Comparison of ENCODE assay signal across 20 cellular contexts in the genomic region with DNA sequence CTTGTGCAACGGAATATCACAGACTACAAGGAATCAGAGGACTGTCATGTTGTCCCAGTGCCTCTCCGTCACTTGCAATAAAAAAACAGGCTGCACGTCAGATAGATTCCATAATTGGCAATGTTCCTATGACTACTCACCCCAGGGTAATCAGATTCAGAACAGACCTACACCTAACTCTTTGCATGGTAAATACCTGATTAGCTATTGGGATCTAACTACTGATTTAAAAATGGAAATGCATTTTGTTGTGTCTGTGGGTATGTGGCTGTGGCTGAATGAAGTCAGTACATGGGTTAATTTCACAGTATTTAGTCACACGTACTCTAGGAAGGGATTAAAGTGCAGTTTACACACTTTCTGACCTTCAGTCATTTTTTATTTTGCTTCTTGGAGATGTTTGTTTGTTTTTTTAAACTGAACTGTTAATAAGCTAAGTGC.
"Had no signal": no experiment of that assay in that cellular context is flagged by ENCODE, and none has a peak within 500 bp of the region (broad histone marks: within the 10 kb centered on the region; RNA-seq: fewer than 3 reads in every experiment).

No MANE protein-coding gene starts in this region.

- H3K9me3 ChIP-seq: heart left ventricle, left lung, lower lobe of right lung, prostate gland, spleen, tibial artery, upper lobe of left lung, uterus had no signal

- H3K9me3 Mint-ChIP-seq: memory B cell; nephron; stimulated activated memory B cell treated with anti-CD40 and anti-IgM and Interleukin-4, amounts not matched to agents 10 μg/mL and 1 μg/mL and 100 μg/mL, for 72 hours; stimulated activated naive CD8-positive, alpha-beta T cell treated with anti-CD3 and anti-CD28 coated beads, Interleukin-15, Interleukin-2, amounts not matched to agents 100 ng/mL and 50 ng/mL, for 24 hours had no signal

- H2AFZ ChIP-seq: parathyroid adenoma had no signal

- H3K4me3 ChIP-seq: heart left ventricle, left lung, lower lobe of right lung, prostate gland, spleen, tibial artery, upper lobe of left lung, uterus had no signal

- H3K4me1 Mint-ChIP-seq: memory B cell; stimulated activated memory B cell treated with anti-CD40 and anti-IgM and Interleukin-4, amounts not matched to agents 10 μg/mL and 1 μg/mL and 100 μg/mL, for 72 hours had no signal

- H3K4me3 Mint-ChIP-seq: memory B cell; nephron; stimulated activated memory B cell treated with anti-CD40 and anti-IgM and Interleukin-4, amounts not matched to agents 10 μg/mL and 1 μg/mL and 100 μg/mL, for 72 hours; stimulated activated naive CD8-positive, alpha-beta T cell treated with anti-CD3 and anti-CD28 coated beads, Interleukin-15, Interleukin-2, amounts not matched to agents 100 ng/mL and 50 ng/mL, for 24 hours had no signal

- H3K9ac ChIP-seq: parathyroid adenoma had no signal

- H3K27ac Mint-ChIP-seq: memory B cell; nephron; stimulated activated memory B cell treated with anti-CD40 and anti-IgM and Interleukin-4, amounts not matched to agents 10 μg/mL and 1 μg/mL and 100 μg/mL, for 72 hours; stimulated activated naive CD8-positive, alpha-beta T cell treated with anti-CD3 and anti-CD28 coated beads, Interleukin-15, Interleukin-2, amounts not matched to agents 100 ng/mL and 50 ng/mL, for 24 hours had no signal

- H3K27me3 Mint-ChIP-seq: stimulated activated memory B cell treated with anti-CD40 and anti-IgM and Interleukin-4, amounts not matched to agents 10 μg/mL and 1 μg/mL and 100 μg/mL, for 72 hours; stimulated activated naive CD8-positive, alpha-beta T cell treated with anti-CD3 and anti-CD28 coated beads, Interleukin-15, Interleukin-2, amounts not matched to agents 100 ng/mL and 50 ng/mL, for 24 hours had no signal

- H3K36me3 Mint-ChIP-seq: memory B cell; stimulated activated memory B cell treated with anti-CD40 and anti-IgM and Interleukin-4, amounts not matched to agents 10 μg/mL and 1 μg/mL and 100 μg/mL, for 72 hours had no signal

- DNase-seq: effector memory CD4-positive, alpha-beta T cell; heart left ventricle; islet precursor cell; left lung; lower lobe of right lung; midbrain; retina; spleen; stimulated activated CD4-positive, alpha-beta T cell treated with anti-CD3 and anti-CD28 coated beads, Interleukin-15, amount 100 ng/mL, for 24 hours; stimulated activated CD4-positive, alpha-beta T cell treated with anti-CD3 and anti-CD28 coated beads, Interleukin-1b, Interleukin-23, amount 100 ng/mL, for 48 hours; stimulated activated CD4-positive, alpha-beta T cell treated with anti-CD3 and anti-CD28 coated beads, Interleukin-4, amount 100 ng/mL, for 24 hours; tibial artery; upper lobe of left lung; uterus had no signal

- H3K79me2 ChIP-seq: parathyroid adenoma had no signal

- H3K27ac ChIP-seq: heart left ventricle, left lung, lower lobe of right lung, parathyroid adenoma, prostate gland, spleen, tibial artery, upper lobe of left lung, uterus had no signal

- H3K36me3 ChIP-seq: heart left ventricle, left lung, lower lobe of right lung, prostate gland, spleen, tibial artery, upper lobe of left lung, uterus had no signal

- H3K4me1 ChIP-seq: heart left ventricle, left lung, lower lobe of right lung, parathyroid adenoma, prostate gland, spleen, tibial artery, upper lobe of left lung, uterus had no signal

- H3K27me3 ChIP-seq: left lung, spleen, tibial artery, upper lobe of left lung, uterus had no signal
